ENCODE assay signal across 18 cellular contexts in genomic region chr20:51106011-51106410, GRCh38.
"Had no signal": no experiment of that assay in that cellular context is flagged by ENCODE, and none has a peak within 500 bp of the region (broad histone marks: within the 10 kb centered on the region; RNA-seq: fewer than 3 reads in every experiment).

No MANE protein-coding gene starts in this region.

- H3K27me3 ChIP-seq: ovary, vagina had no signal

- H3K9me3 ChIP-seq: ovary, upper lobe of right lung, vagina had no signal

- H3K36me3 Mint-ChIP-seq: naive thymus-derived CD4-positive, alpha-beta T cell; stimulated activated effector memory CD8-positive, alpha-beta T cell treated with anti-CD3 and anti-CD28 coated beads, Interleukin-12 subunit alpha, Interleukin-12 subunit beta, amount 100 ng/mL, for 72 hours had no signal

- H3K4me3 Mint-ChIP-seq: naive thymus-derived CD4-positive, alpha-beta T cell; nephron progenitor cell; stimulated activated effector memory CD8-positive, alpha-beta T cell treated with anti-CD3 and anti-CD28 coated beads, Interleukin-12 subunit alpha, Interleukin-12 subunit beta, amount 100 ng/mL, for 72 hours; stimulated activated naive CD8-positive, alpha-beta T cell treated with anti-CD3 and anti-CD28 coated beads, Interleukin-15, Interleukin-2, amounts not matched to agents 100 ng/mL and 50 ng/mL, for 24 hours had no signal

- H3K27ac ChIP-seq: heart left ventricle, ovary, tibial artery, upper lobe of right lung, vagina had no signal

- H3K4me1 Mint-ChIP-seq: naive thymus-derived CD4-positive, alpha-beta T cell; stimulated activated effector memory CD8-positive, alpha-beta T cell treated with anti-CD3 and anti-CD28 coated beads, Interleukin-12 subunit alpha, Interleukin-12 subunit beta, amount 100 ng/mL, for 72 hours had no signal

- H3K27ac Mint-ChIP-seq: naive thymus-derived CD4-positive, alpha-beta T cell; stimulated activated effector memory CD8-positive, alpha-beta T cell treated with anti-CD3 and anti-CD28 coated beads, Interleukin-12 subunit alpha, Interleukin-12 subunit beta, amount 100 ng/mL, for 72 hours; stimulated activated naive CD8-positive, alpha-beta T cell treated with anti-CD3 and anti-CD28 coated beads, Interleukin-15, Interleukin-2, amounts not matched to agents 100 ng/mL and 50 ng/mL, for 24 hours had no signal

- H3K36me3 ChIP-seq: heart left ventricle, ovary, tibial artery, upper lobe of right lung, vagina had no signal

- ATAC-seq: esophagus mucosa; heart left ventricle; naive thymus-derived CD4-positive, alpha-beta T cell; right cardiac atrium; stimulated activated effector memory CD8-positive, alpha-beta T cell treated with anti-CD3 and anti-CD28 coated beads, Interleukin-12 subunit alpha, Interleukin-12 subunit beta, amount 100 ng/mL, for 72 hours; upper lobe of right lung had no signal

- DNase-seq: effector memory CD4-positive, alpha-beta T cell; heart left ventricle; hippocampal formation; kidney glomerular epithelial cell; mesendoderm; naive thymus-derived CD4-positive, alpha-beta T cell; nephron progenitor cell; nucleus accumbens; ovary; right cardiac atrium; stimulated activated CD4-positive, alpha-beta T cell treated with anti-CD3 and anti-CD28 coated beads, Interleukin-4, amount 100 ng/mL, for 1 hour; stimulated activated CD8-positive, alpha-beta memory T cell treated with anti-CD3 and anti-CD28 coated beads, Interleukin-4, amount 100 ng/mL, for 48 hours; tibial artery; upper lobe of right lung had no signal

- H3K4me3 ChIP-seq: heart left ventricle, ovary, tibial artery, upper lobe of right lung, vagina had no signal

- H3K4me1 ChIP-seq: heart left ventricle, tibial artery, upper lobe of right lung, vagina had no signal

- H3K9me3 Mint-ChIP-seq: nephron progenitor cell; stimulated activated effector memory CD8-positive, alpha-beta T cell treated with anti-CD3 and anti-CD28 coated beads, Interleukin-12 subunit alpha, Interleukin-12 subunit beta, amount 100 ng/mL, for 72 hours; stimulated activated naive CD8-positive, alpha-beta T cell treated with anti-CD3 and anti-CD28 coated beads, Interleukin-15, Interleukin-2, amounts not matched to agents 100 ng/mL and 50 ng/mL, for 24 hours had no signal
